ENCODE assay signal across 14 cellular contexts in the genomic region with DNA sequence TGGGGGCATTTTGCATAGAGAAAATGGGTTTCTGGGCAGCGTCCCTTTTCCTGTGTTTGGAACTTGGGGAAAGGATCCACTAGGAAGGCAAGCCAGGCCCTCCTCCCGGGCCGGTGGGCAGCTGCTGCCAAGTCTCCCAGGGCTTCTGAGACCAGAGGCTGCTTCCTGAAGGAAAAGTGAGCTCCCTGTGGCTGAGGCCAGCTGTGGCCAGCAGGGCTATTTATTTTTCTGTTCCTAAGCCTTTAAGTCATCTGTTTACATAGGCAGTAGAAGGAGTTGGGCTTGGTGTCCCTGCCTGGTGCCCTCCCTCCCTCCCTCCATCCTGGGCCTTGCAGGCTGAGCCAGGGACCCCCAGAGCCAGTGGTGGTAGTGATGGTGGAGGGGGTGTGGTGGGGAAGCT.
DNase-seq lines count a peak whose midpoint lies in the region; ATAC-seq, FAIRE-seq and TF ChIP-seq lines count a peak whose summit lies in the region.
"Had no signal": no experiment of that assay in that cellular context is flagged by ENCODE, and none has a peak within 500 bp of the region (broad histone marks: within the 10 kb centered on the region; RNA-seq: fewer than 3 reads in every experiment).

No MANE protein-coding gene starts in this region.

- 30 to 45% (median 38%) methylated on average over 3 of the region's 3 CpGs for WGBS in psoas muscle, 3 donors
- WGBS in right lobe of liver (ENCODE audit: insufficient coverage, low coverage, low lambda C conversion rate, missing lambda C conversion rate): no CpG with 5 or more reads among the region's 3 CpGs

- intact Hi-C loops in psoas muscle (cut with DNase I): loop anchor here in 1 of 2 donors (5.0 kb wide), 1 partner anchor 71 kb away; a partner anchor contains a TSS
- intact Hi-C loops in right lobe of liver (cut with DNase I): no loop called here

- no peaks in the 10 kb centered on the region for H3K27me3 ChIP-seq in fibroblast of lung (ENCODE audit: control insufficient read depth, insufficient read depth, low read length)
- no peaks in the 10 kb centered on the region for H3K27me3 ChIP-seq in psoas muscle (ENCODE audit: insufficient read depth in 3 of 3, low read length in 2 of 3)
- H3K27me3 ChIP-seq in HAP-1 (ENCODE audit: low read depth): no peaks in the 10 kb centered on the region
- no peaks in the 10 kb centered on the region for H3K27me3 ChIP-seq in right lobe of liver
- H3K27me3 ChIP-seq in MM.1S (replicated peaks; ENCODE audit: insufficient read depth, low read length): peaks cover 91% of the 10 kb centered on the region

- no peaks in the 10 kb centered on the region for H3K9me2 ChIP-seq in MM.1S (replicated peaks; ENCODE audit: insufficient read depth, low read length)

- no peak for ATAC-seq in psoas muscle
- no peak for ATAC-seq in right lobe of liver
- ATAC-seq: T-helper 17 cell had no signal

- no peak overlapping the region for H3K4me3 ChIP-seq in fibroblast of lung (replicated peaks in 1 of 4; ENCODE audit: control extremely low read depth in 1 of 4, insufficient read depth in 1 of 4, low read depth in 3 of 4, low read length in 4 of 4)
- H3K4me3 ChIP-seq in psoas muscle: no peak overlapping the region
- H3K4me3 ChIP-seq in HAP-1: no peak overlapping the region
- no peak overlapping the region for H3K4me3 ChIP-seq in right lobe of liver
- H3K4me3 ChIP-seq in MM.1S (ENCODE audit: low read length): no peak overlapping the region
- H3K4me3 ChIP-seq: prostate gland had no signal

- no peaks in the 10 kb centered on the region for H3K79me2 ChIP-seq in fibroblast of lung (ENCODE audit: control insufficient read depth, insufficient read depth, low read length)
- H3K79me2 ChIP-seq in MM.1S (ENCODE audit: low read length): no peaks in the 10 kb centered on the region

- in situ Hi-C loops in HAP-1 (cut with MboI; ENCODE audit: low sequenced_read_pairs): no loop called here

- H3K9ac ChIP-seq in fibroblast of lung (ENCODE audit: insufficient read depth, low read length): no peak overlapping the region
- H3K9ac ChIP-seq in MM.1S (ENCODE audit: low read length): no peak overlapping the region

- no peak for FAIRE-seq in RCC 7860 (lab: Jason Lieb, UNC)

- H3K27ac ChIP-seq in fibroblast of lung (ENCODE audit: insufficient read depth, low read length): no peak overlapping the region
- peak overlapping the region; percentile 76 for H3K27ac ChIP-seq in psoas muscle
- H3K27ac ChIP-seq in right lobe of liver: no peak overlapping the region
- H3K27ac ChIP-seq in MM.1S (ENCODE audit: low read length): no peak overlapping the region

- H2AFZ ChIP-seq in fibroblast of lung (ENCODE audit: low read length) (no peak overlapping the region), MM.1S (ENCODE audit: low read length) (no peak overlapping the region)

- H3K4me2 ChIP-seq in fibroblast of lung (ENCODE audit: extremely low read depth, insufficient read depth, low read length): peak overlapping the region; percentile 7
- H3K4me2 ChIP-seq in MM.1S (ENCODE audit: low read depth, low read length): no peak overlapping the region

- TF ChIP-seq CTCF in fibroblast of lung (conservative IDR thresholded peaks at IDR 0.05 in 1 of 2, IDR thresholded peaks at IDR 0.05 in 1 of 2; ENCODE audit: low read depth in 1 of 2, low read length in 2 of 2) (peak in 1 of 2 donors; percentile 30), psoas muscle (IDR thresholded peaks at IDR 0.05) (no peak), right lobe of liver (IDR thresholded peaks at IDR 0.05) (no peak), MM.1S (IDR thresholded peaks at IDR 0.05; ENCODE audit: low read length) (no peak)

- H3K9me3 ChIP-seq in fibroblast of lung (ENCODE audit: control insufficient read depth, insufficient read depth, low read depth, low read length): no peaks in the 10 kb centered on the region
- H3K9me3 ChIP-seq in psoas muscle: no peaks in the 10 kb centered on the region
- H3K9me3 ChIP-seq in HAP-1: no peaks in the 10 kb centered on the region
- H3K9me3 ChIP-seq in right lobe of liver: no peaks in the 10 kb centered on the region
- no peaks in the 10 kb centered on the region for H3K9me3 ChIP-seq in MM.1S (replicated peaks; ENCODE audit: insufficient read depth, low read length)
- H3K9me3 ChIP-seq: prostate gland had no signal

- no peaks in the 10 kb centered on the region for H3K36me3 ChIP-seq in fibroblast of lung (ENCODE audit: control insufficient read depth, insufficient read depth, low read length)
- no peaks in the 10 kb centered on the region for H3K36me3 ChIP-seq in psoas muscle (ENCODE audit: insufficient read depth in 1 of 2, low read depth in 1 of 2)
- no peaks in the 10 kb centered on the region for H3K36me3 ChIP-seq in HAP-1 (replicated peaks)
- H3K36me3 ChIP-seq in right lobe of liver: no peaks in the 10 kb centered on the region
- H3K36me3 ChIP-seq in MM.1S (replicated peaks; ENCODE audit: insufficient read depth, low read length): no peaks in the 10 kb centered on the region
- H3K36me3 ChIP-seq: prostate gland had no signal

- H3F3A ChIP-seq in MM.1S (ENCODE audit: insufficient read depth, low read length): no peaks in the 10 kb centered on the region

- DNase-seq in EH (ENCODE audit: low read depth) (peak; percentile 86), RCC 7860 (ENCODE audit: low spot score) (peak; percentile 23), fibroblast of lung (ENCODE audit: low read depth in 2 of 2) (peak; percentile 83 to 95), psoas muscle (no peak), HAP-1 (ENCODE audit: low spot score in 2 of 2) (no peak), right lobe of liver (no peak), inferior parietal cortex (ENCODE audit: extremely low spot score) (no peak), MM.1S (no peak)
- DNase-seq: activated CD8-positive, alpha-beta memory T cell treated with anti-CD3 and anti-CD28 coated beads for 24 hours; activated naive CD4-positive, alpha-beta T cell treated with Interleukin-2 at 50 U/mL for 16 hours; hippocampal formation; NCI-H187; T-helper 17 cell had no signal

- TF ChIP-seq POLR2A in right lobe of liver (IDR thresholded peaks at IDR 0.05): no peak

- H4K20me1 ChIP-seq in fibroblast of lung (ENCODE audit: control insufficient read depth, extremely low read depth, insufficient read depth, low read length) (no peaks in the 10 kb centered on the region), MM.1S (ENCODE audit: insufficient read depth, low read length) (0 out of 2 replicates have a peak, but pooled peaks cover 5% of the 10 kb centered on the region)

- H3K4me1 ChIP-seq in fibroblast of lung (ENCODE audit: control insufficient read depth, extremely low read depth, insufficient read depth, low read length) (peaks cover 29% of the 10 kb centered on the region), psoas muscle (peaks cover 78% of the 10 kb centered on the region), HAP-1 (no peaks in the 10 kb centered on the region), right lobe of liver (no peaks in the 10 kb centered on the region), MM.1S (ENCODE audit: low read length) (peaks cover 15% of the 10 kb centered on the region)

Comparison
In these comparisons a context has a peak if more than half of its experiments do, and no peak if none do; other contexts are left out.
1. DNase-seq: peak in EH (single experiment), RCC 7860 (single experiment) and fibroblast of lung (2 of 2); none in psoas muscle (0 of 2), HAP-1 (0 of 2), right lobe of liver (0 of 3), inferior parietal cortex (single experiment) and MM.1S (single experiment).